In the genomic region with DNA sequence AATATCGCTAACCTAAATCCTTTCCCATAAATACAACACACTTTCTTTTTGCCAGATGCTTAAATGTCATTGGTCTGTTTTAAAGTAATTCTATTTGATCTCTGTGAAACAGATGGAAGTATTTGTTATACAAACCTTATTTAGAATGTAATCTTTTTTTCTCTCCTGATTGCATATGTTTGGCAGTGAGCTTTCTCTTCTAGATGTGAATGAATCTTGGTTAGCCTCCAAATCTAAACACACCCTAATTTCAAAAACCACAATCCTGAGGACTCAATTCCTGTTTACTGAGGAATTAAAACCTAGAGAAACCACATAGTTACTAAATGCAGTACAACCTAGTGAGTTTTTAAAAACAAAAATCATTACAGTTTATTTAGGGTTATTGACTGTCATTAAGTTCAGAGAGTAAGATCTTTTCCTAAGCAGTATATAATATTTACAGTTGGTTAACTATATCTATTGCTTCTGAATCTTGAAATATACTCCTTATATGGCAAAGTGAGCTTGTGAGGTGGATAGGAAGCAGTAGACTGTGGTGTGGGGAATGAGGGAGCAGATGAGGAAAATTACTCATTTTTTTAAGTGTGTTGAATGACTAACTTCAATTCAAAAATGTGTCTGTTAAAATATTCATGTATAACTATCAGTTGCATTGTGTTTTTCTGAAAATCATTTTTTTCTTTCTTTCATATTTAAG, we compare ENCODE assay signal across 13 cellular contexts.
DNase-seq lines count a peak whose midpoint lies in the region; ATAC-seq and TF ChIP-seq lines count a peak whose summit lies in the region.
"Had no signal": no experiment of that assay in that cellular context is flagged by ENCODE, and none has a peak within 500 bp of the region (broad histone marks: within the 10 kb centered on the region; RNA-seq: fewer than 3 reads in every experiment).

No MANE protein-coding gene starts in this region.

- WGBS in mesenchymal stem cell: no CpG with 5 or more reads among the region's 1 CpG
- 45 to 56% methylated on average over 1 of the region's 1 CpG for WGBS in body of pancreas, 2 donors

- no peak overlapping the region for H3K27ac ChIP-seq in KMS-11
- H3K27ac ChIP-seq in mesenchymal stem cell (ENCODE audit: low read length, poor library complexity, severe bottlenecking): peak overlapping the region; percentile 77
- no peak overlapping the region for H3K27ac ChIP-seq in body of pancreas

- no peak overlapping the region for H3K23ac ChIP-seq in mesenchymal stem cell (ENCODE audit: low read length in 2 of 2)

- TF ChIP-seq POLR2A in body of pancreas (IDR thresholded peaks at IDR 0.05): no peak

- no peak overlapping the region for H4K8ac ChIP-seq in mesenchymal stem cell (ENCODE audit: low read length)

- H2AFZ ChIP-seq in KMS-11 (ENCODE audit: low read depth) (no peak overlapping the region), mesenchymal stem cell (ENCODE audit: low read depth, low read length) (no peak overlapping the region)

- H3K14ac ChIP-seq in mesenchymal stem cell (ENCODE audit: low read length in 2 of 2): no peak overlapping the region

- no peak overlapping the region for H4K91ac ChIP-seq in mesenchymal stem cell (ENCODE audit: low read length)

- TF ChIP-seq CTCF in KMS-11 (conservative IDR thresholded peaks at IDR 0.05; ENCODE audit: low read depth, low read length): no peak
- TF ChIP-seq CTCF in body of pancreas (IDR thresholded peaks at IDR 0.05): no peak

- no peak overlapping the region for H2BK15ac ChIP-seq in mesenchymal stem cell (ENCODE audit: low read depth, poor library complexity, severe bottlenecking)

- no peak overlapping the region for H2BK120ac ChIP-seq in mesenchymal stem cell (ENCODE audit: low read depth, low read length)

- H2BK5ac ChIP-seq in mesenchymal stem cell (ENCODE audit: low read depth, low read length, poor library complexity, severe bottlenecking): no peak overlapping the region

- H2BK12ac ChIP-seq in mesenchymal stem cell (ENCODE audit: low read length in 2 of 2): no peak overlapping the region

- peak overlapping the region; percentile 20 for H3K4me2 ChIP-seq in KMS-11
- no peak overlapping the region for H3K4me2 ChIP-seq in mesenchymal stem cell (ENCODE audit: low read length, poor library complexity, severe bottlenecking)

- no peaks in the 10 kb centered on the region for H4K20me1 ChIP-seq in KMS-11 (ENCODE audit: insufficient read depth)

- H3K4me1 ChIP-seq in KMS-11 (ENCODE audit: low read depth, poor library complexity, severe bottlenecking) (peaks cover 36% of the 10 kb centered on the region), mesenchymal stem cell (ENCODE audit: control insufficient read depth, insufficient read depth, low read depth, low read length) (peaks cover 7% of the 10 kb centered on the region), body of pancreas (no peaks in the 10 kb centered on the region)

- DNase-seq in AG20443 (ENCODE audit: low spot score): peak; percentile 38
- peak; percentile 60 for DNase-seq in astrocyte of the hippocampus (ENCODE audit: low read depth, low spot score)
- peak; percentile 79 for DNase-seq in mesenchymal stem cell
- DNase-seq in body of pancreas: no peak
- no peak for DNase-seq in COR-L47 (lab: John Stamatoyannopoulos, UW)
- no peak for DNase-seq in D341Med (ENCODE audit: low spot score)
- no peak for DNase-seq in activated CD4-positive, alpha-beta T cell treated with anti-CD3 and anti-CD28 coated beads, Interleukin-2, amount 50 U/mL, for 4 hours
- DNase-seq: midbrain; NCI-H1417; NK-92 treated with Interleukin-12 subunit alpha and Interleukin-12 subunit beta, amount 100 ng/mL, for 24 hours; stimulated activated CD4-positive, alpha-beta T cell treated with anti-CD3 and anti-CD28 coated beads, Interleukin-2, amount 100 ng/mL, for 48 hours; stimulated activated naive CD8-positive, alpha-beta T cell treated with anti-CD3 and anti-CD28 coated beads, Interleukin-15, Interleukin-2, amounts not matched to agents 100 U/mL and 50 U/mL, for 24 hours had no signal

- no peak overlapping the region for H3K18ac ChIP-seq in mesenchymal stem cell (ENCODE audit: low read depth in 1 of 2, low read length in 2 of 2)

- H3K27me3 ChIP-seq in KMS-11 (ENCODE audit: insufficient read depth, low read depth): no peaks in the 10 kb centered on the region
- H3K27me3 ChIP-seq in mesenchymal stem cell (ENCODE audit: control insufficient read depth in 1 of 2, insufficient read depth in 1 of 2, low read length in 2 of 2): no peaks in the 10 kb centered on the region
- H3K27me3 ChIP-seq in body of pancreas: no peaks in the 10 kb centered on the region

- H3K9ac ChIP-seq in KMS-11: no peak overlapping the region
- peak overlapping the region; percentile 78 for H3K9ac ChIP-seq in mesenchymal stem cell (ENCODE audit: low read length)

- no peak for ATAC-seq in body of pancreas
- ATAC-seq: stimulated activated naive CD8-positive, alpha-beta T cell treated with anti-CD3 and anti-CD28 coated beads, Interleukin-15, Interleukin-2, amounts not matched to agents 100 U/mL and 50 U/mL, for 24 hours had no signal

- H3K4me3 ChIP-seq in KMS-11 (IDR thresholded peaks at IDR 0.05; ENCODE audit: insufficient read depth, low read depth, low read length) (no peak overlapping the region), mesenchymal stem cell (ENCODE audit: insufficient read depth in 1 of 2, low read depth in 1 of 2, low read length in 2 of 2) (no peak overlapping the region), body of pancreas (no peak overlapping the region)

- no peaks in the 10 kb centered on the region for H3K79me2 ChIP-seq in KMS-11 (ENCODE audit: insufficient read depth, low read depth)

- intact Hi-C loops in body of pancreas (cut with DNase I): no loop called here

- H3K36me3 ChIP-seq in KMS-11 (ENCODE audit: insufficient read depth): no peaks in the 10 kb centered on the region
- no peaks in the 10 kb centered on the region for H3K36me3 ChIP-seq in mesenchymal stem cell (ENCODE audit: control insufficient read depth in 1 of 2, insufficient read depth in 2 of 2, low read depth in 1 of 2, low read length in 2 of 2)
- no peaks in the 10 kb centered on the region for H3K36me3 ChIP-seq in body of pancreas (replicated peaks in 1 of 2; ENCODE audit: insufficient read depth in 1 of 2, low read depth in 2 of 2)

- H3K4ac ChIP-seq in mesenchymal stem cell (ENCODE audit: low read depth in 1 of 2, low read length in 2 of 2): no peak overlapping the region

- peaks cover 5% of the 10 kb centered on the region for H3K79me1 ChIP-seq in mesenchymal stem cell (replicated peaks; ENCODE audit: low read length, poor library complexity, severe bottlenecking)

- H2AK5ac ChIP-seq in mesenchymal stem cell (ENCODE audit: low read length, severe bottlenecking): no peak overlapping the region

- H3K9me3 ChIP-seq in mesenchymal stem cell (ENCODE audit: control insufficient read depth, low read length) (peaks cover 5% of the 10 kb centered on the region), body of pancreas (no peaks in the 10 kb centered on the region)

Comparison
In these comparisons a context has a peak if more than half of its experiments do, and no peak if none do; other contexts are left out.
1. DNase-seq: peak in AG20443 (single experiment), astrocyte of the hippocampus (single experiment) and mesenchymal stem cell (single experiment); none in body of pancreas (0 of 4), COR-L47 (single experiment), D341Med (single experiment) and activated CD4-positive, alpha-beta T cell treated with anti-CD3 and anti-CD28 coated beads, Interleukin-2, amount 50 U/mL, for 4 hours (0 of 2).